ENCODE assay signal across 1 cellular context in genomic region chr5:31648326-31648725, GRCh38.
TF ChIP-seq lines count a peak whose summit lies in the region.

No MANE protein-coding gene starts in this region.

TF ChIP-seq in HepG2, 621 proteins besides CTCF, POLR2A, EP300 and RAD21 (continued from another document):
- no peak for TF ChIP-seq HNF1A (IDR thresholded peaks at IDR 0.05; ENCODE audit: low read depth)
- no peak for TF ChIP-seq HNF1A (CRISPR knock-in tag; IDR thresholded peaks at IDR 0.05; ENCODE audit: borderline replicate concordance)
- TF ChIP-seq ZNF138 (CRISPR knock-in tag; IDR thresholded peaks at IDR 0.05; ENCODE audit: low read depth): no peak
- TF ChIP-seq ZNF598 (CRISPR knock-in tag; IDR thresholded peaks at IDR 0.05; ENCODE audit: borderline replicate concordance): no peak
- TF ChIP-seq ZNF703 (CRISPR knock-in tag; IDR thresholded peaks at IDR 0.05; ENCODE audit: borderline replicate concordance): no peak
- no peak for TF ChIP-seq KMT2B (CRISPR knock-in tag; IDR thresholded peaks at IDR 0.05)
- no peak for TF ChIP-seq ZNF619 (CRISPR knock-in tag; IDR thresholded peaks at IDR 0.05)
- no peak for TF ChIP-seq REL (CRISPR knock-in tag; conservative IDR thresholded peaks at IDR 0.05)
- no peak for TF ChIP-seq RARA (CRISPR knock-in tag; IDR thresholded peaks at IDR 0.05)
- TF ChIP-seq SIN3B (IDR thresholded peaks at IDR 0.05; ENCODE audit: low read length): no peak
- TF ChIP-seq MED1 (CRISPR knock-in tag; IDR thresholded peaks at IDR 0.05): no peak
- TF ChIP-seq ZFYVE20 (CRISPR knock-in tag; IDR thresholded peaks at IDR 0.05; ENCODE audit: borderline replicate concordance, low read depth): no peak
- TF ChIP-seq, protein P1, sequence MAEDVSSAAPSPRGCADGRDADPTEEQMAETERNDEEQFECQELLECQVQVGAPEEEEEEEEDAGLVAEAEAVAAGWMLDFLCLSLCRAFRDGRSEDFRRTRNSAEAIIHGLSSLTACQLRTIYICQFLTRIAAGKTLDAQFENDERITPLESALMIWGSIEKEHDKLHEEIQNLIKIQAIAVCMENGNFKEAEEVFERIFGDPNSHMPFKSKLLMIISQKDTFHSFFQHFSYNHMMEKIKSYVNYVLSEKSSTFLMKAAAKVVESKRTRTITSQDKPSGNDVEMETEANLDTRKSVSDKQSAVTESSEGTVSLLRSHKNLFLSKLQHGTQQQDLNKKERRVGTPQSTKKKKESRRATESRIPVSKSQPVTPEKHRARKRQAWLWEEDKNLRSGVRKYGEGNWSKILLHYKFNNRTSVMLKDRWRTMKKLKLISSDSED (CRISPR knock-in tag; IDR thresholded peaks at IDR 0.05): no peak
- TF ChIP-seq, protein P2, sequence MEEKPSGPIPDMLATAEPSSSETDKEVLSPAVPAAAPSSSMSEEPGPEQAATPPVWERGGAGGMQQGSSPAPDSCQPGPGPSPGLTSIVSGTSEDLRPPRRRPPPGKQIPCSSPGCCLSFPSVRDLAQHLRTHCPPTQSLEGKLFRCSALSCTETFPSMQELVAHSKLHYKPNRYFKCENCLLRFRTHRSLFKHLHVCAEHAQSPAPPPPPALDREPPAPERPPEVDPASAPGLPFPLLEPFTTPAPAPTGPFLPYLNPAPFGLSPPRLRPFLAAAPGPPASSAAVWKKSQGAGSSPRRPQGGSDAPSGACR (CRISPR knock-in tag; IDR thresholded peaks at IDR 0.05): no peak
- TF ChIP-seq ZNF33B (CRISPR knock-in tag; IDR thresholded peaks at IDR 0.05): no peak
- no peak for TF ChIP-seq ZBTB37 (CRISPR knock-in tag; IDR thresholded peaks at IDR 0.05)
TF ChIP-seq in HepG2: peak in this region for 0.
